Comparison of ENCODE assay signal across 17 cellular contexts in genomic region chr3:104952160-104952559, GRCh38.
"Had no signal": no experiment of that assay in that cellular context is flagged by ENCODE, and none has a peak within 500 bp of the region (broad histone marks: within the 10 kb centered on the region; RNA-seq: fewer than 3 reads in every experiment).

No MANE protein-coding gene starts in this region.

- H3K27me3 ChIP-seq: colonic mucosa, ovary, testis had no signal

- H3K4me3 ChIP-seq: colonic mucosa, mucosa of descending colon, ovary, testis had no signal

- H3K9me3 Mint-ChIP-seq: stimulated activated naive CD8-positive, alpha-beta T cell treated with anti-CD3 and anti-CD28 coated beads, Interleukin-15, amount 100 ng/mL, for 72 hours; T-helper 2 cell treated with Interferon-gamma antibody and Interleukin-4, amounts not matched to agents 5 μg/mL and 100 μg/mL, for 36 hours had no signal

- H3K36me3 ChIP-seq: colonic mucosa, ovary had no signal

- H3K9me3 ChIP-seq: colonic mucosa, mucosa of descending colon, ovary, testis had no signal

- H3K36me3 Mint-ChIP-seq: activated naive CD8-positive, alpha-beta T cell; natural killer cell had no signal

- H3K27ac Mint-ChIP-seq: activated naive CD8-positive, alpha-beta T cell; natural killer cell; stimulated activated naive CD8-positive, alpha-beta T cell treated with anti-CD3 and anti-CD28 coated beads, Interleukin-15, amount 100 ng/mL, for 72 hours; T-helper 2 cell treated with Interferon-gamma antibody and Interleukin-4, amounts not matched to agents 5 μg/mL and 100 μg/mL, for 36 hours had no signal

- H3K4me3 Mint-ChIP-seq: activated naive CD8-positive, alpha-beta T cell; natural killer cell; stimulated activated naive CD8-positive, alpha-beta T cell treated with anti-CD3 and anti-CD28 coated beads, Interleukin-15, amount 100 ng/mL, for 72 hours; T-helper 2 cell treated with Interferon-gamma antibody and Interleukin-4, amounts not matched to agents 5 μg/mL and 100 μg/mL, for 36 hours had no signal

- H3K27ac ChIP-seq: colonic mucosa, ovary, testis had no signal

- H3K4me1 ChIP-seq: colonic mucosa, testis had no signal

- H3K27me3 Mint-ChIP-seq: stimulated activated naive CD8-positive, alpha-beta T cell treated with anti-CD3 and anti-CD28 coated beads, Interleukin-15, amount 100 ng/mL, for 72 hours had no signal

- DNase-seq: activated CD4-positive, alpha-beta T cell treated with anti-CD3 and anti-CD28 coated beads, Interleukin-2, amount 50 U/mL, for 48 hours; activated gamma-delta T cell; activated T-cell treated with anti-CD3 and anti-CD28 coated beads, Interleukin-2, amount 50 U/mL, for 48 hours; colonic mucosa; effector CD8-positive, alpha-beta T cell; erythroblast; glutamatergic neuron; left colon; mucosa of descending colon; natural killer cell; ovary; stimulated activated CD4-positive, alpha-beta T cell treated with anti-CD3 and anti-CD28 coated beads, Interleukin-4, amount 100 ng/mL, for 4 hours; stimulated activated naive CD8-positive, alpha-beta T cell treated with anti-CD3 and anti-CD28 coated beads, Interleukin-15, amount 100 ng/mL, for 72 hours; SW 1271; testis had no signal

- H3K4me1 Mint-ChIP-seq: natural killer cell; stimulated activated naive CD8-positive, alpha-beta T cell treated with anti-CD3 and anti-CD28 coated beads, Interleukin-15, amount 100 ng/mL, for 72 hours had no signal
